Comparison of ENCODE assay signal across 8 cellular contexts in genomic region chrX:65331371-65331770, GRCh38.
"Had no signal": no experiment of that assay in that cellular context is flagged by ENCODE, and none has a peak within 500 bp of the region (broad histone marks: within the 10 kb centered on the region; RNA-seq: fewer than 3 reads in every experiment).

No MANE protein-coding gene starts in this region.

- FAIRE-seq: G401.6, GM12878, GM12891, GM12892, GM18507, GM19239 had no signal

- DNase-seq: GDM1, GF-D8 had no signal

- H3K4me3 ChIP-seq: GM12878 had no signal

- ATAC-seq: GM12878 had no signal
